In genomic region chr14:70171719-70172118, GRCh38 we compare ENCODE assay signal across 19 cellular contexts. TPM values are rescaled to one million over a fixed set of nuclear protein-coding genes. Genes with fewer than 3 reads are reported as not detected.
"Had no signal": no experiment of that assay in that cellular context is flagged by ENCODE, and none has a peak within 500 bp of the region (broad histone marks: within the 10 kb centered on the region; RNA-seq: fewer than 3 reads in every experiment).

No MANE protein-coding gene starts in this region.

- H3K27ac ChIP-seq: left lung, pancreas, thyroid gland had no signal

- ATAC-seq: activated T-cell treated with anti-CD3 and anti-CD28 coated beads, Interleukin-2, amount 50 U/mL, for 4 hours; esophagus mucosa; left lung; mucosa of descending colon; naive thymus-derived CD8-positive, alpha-beta T cell; pancreas; stimulated activated effector memory CD8-positive, alpha-beta T cell treated with anti-CD3 and anti-CD28 coated beads, Interleukin-12 subunit alpha, Interleukin-12 subunit beta, amount 100 ng/mL, for 72 hours; WTC11 had no signal

- DNase-seq: activated CD4-positive, alpha-beta memory T cell treated with anti-CD3 and anti-CD28 coated beads, Interleukin-2, amount 10 ng/mL, durations not matched to agents 7 days and 5 days; activated CD4-positive, alpha-beta T cell treated with anti-CD3 and anti-CD28 coated beads for 4 hours; activated effector memory CD4-positive, alpha-beta T cell treated with anti-CD3 and anti-CD28 coated beads, Interleukin-2, amount 50 U/mL, for 16 hours; activated T-cell treated with anti-CD3 and anti-CD28 coated beads, Interleukin-2, amount 50 U/mL, for 4 hours; amniotic stem cell; kidney; left lung; mammary epithelial cell; mucosa of descending colon; naive thymus-derived CD8-positive, alpha-beta T cell; pancreas; retina; stimulated activated CD4-positive, alpha-beta T cell treated with anti-CD3 and anti-CD28 coated beads, Interleukin-12 subunit alpha, Interleukin-12 subunit beta, amount 100 ng/mL, for 4 hours; stimulated activated CD4-positive, alpha-beta T cell treated with anti-CD3 and anti-CD28 coated beads, Interleukin-2, amount 100 ng/mL, for 24 hours; T1000; thyroid gland had no signal

- H3K27me3 ChIP-seq: left lung, pancreas, thyroid gland had no signal

- H3K9me3 ChIP-seq: left lung, mucosa of descending colon, pancreas, thyroid gland had no signal

- H3K4me3 ChIP-seq: left lung, mucosa of descending colon, pancreas, thyroid gland had no signal

- H3K36me3 ChIP-seq: left lung, pancreas, thyroid gland had no signal

- H3K4me1 ChIP-seq: left lung, pancreas, thyroid gland had no signal

RNA-seq across cellular contexts. Expression of gene SLC8A3, which starts 17.0 kb away (rescaled TPM):
- total RNA-seq: mammary epithelial cell; naive thymus-derived CD8-positive, alpha-beta T cell had no signal
